In the genomic region with DNA sequence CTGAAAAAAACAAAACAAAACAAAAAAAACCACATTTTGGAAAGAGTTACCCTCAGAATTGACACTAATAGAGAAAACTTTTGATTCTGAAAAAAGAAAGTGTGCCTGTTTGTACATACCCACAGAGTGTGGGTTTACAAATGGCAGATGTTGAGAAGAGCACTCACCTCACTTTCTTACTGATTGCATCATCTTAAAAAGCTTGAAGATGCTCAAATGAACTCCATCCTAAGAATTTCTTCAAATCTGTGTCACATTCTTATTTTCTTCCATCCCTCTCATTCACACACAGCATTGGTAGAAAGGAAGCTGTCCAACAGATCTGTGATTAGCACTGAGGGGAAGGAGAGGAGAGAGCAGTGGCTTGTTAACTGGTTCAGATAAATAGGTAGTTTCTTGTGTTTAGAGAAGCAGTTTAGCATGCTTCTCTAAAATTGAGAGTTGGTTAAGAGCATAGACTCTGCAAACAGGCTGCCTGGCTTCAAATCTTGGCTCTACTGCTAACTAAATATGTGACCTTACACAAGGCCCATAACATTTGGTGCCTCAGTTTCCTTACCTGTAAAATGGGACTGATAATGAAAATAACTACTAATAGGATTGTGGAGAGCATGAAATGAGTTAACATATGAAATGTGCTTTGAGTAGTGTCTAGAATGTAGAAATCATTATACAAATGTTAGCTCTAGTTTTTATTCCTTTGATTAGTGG, we compare ENCODE assay signal across 1 cellular context.
TF ChIP-seq lines count a peak whose summit lies in the region.

No MANE protein-coding gene starts in this region.

TF ChIP-seq in neural cell, 6 proteins besides CTCF, POLR2A, EP300 and RAD21 (continued from another document):
- TF ChIP-seq REST (IDR thresholded peaks at IDR 0.05; ENCODE audit: borderline replicate concordance), result no peak
